In genomic region chr6:35674594-35674993, GRCh38 we compare ENCODE assay signal across 17 cellular contexts. TPM values are rescaled to one million over a fixed set of nuclear protein-coding genes. Genes with fewer than 3 reads are reported as not detected.
A peak's percentile ranks its signal among the peaks of the same experiment; 100 is the strongest.
DNase-seq lines count a peak whose midpoint lies in the region; ATAC-seq and TF ChIP-seq lines count a peak whose summit lies in the region.
"Had no signal": no experiment of that assay in that cellular context is flagged by ENCODE, and none has a peak within 500 bp of the region (broad histone marks: within the 10 kb centered on the region; RNA-seq: fewer than 3 reads in every experiment).

No MANE protein-coding gene starts in this region.

- ATAC-seq in CD8-positive, alpha-beta T cell, result no peak
- no peak for ATAC-seq in T-helper 17 cell
- peak; percentile 72 for ATAC-seq in left lung
- ATAC-seq in GM21390 (IDR thresholded peaks at IDR 0.05; ENCODE audit: unreplicated experiment), result no peak
- ATAC-seq in GM21360 (IDR thresholded peaks at IDR 0.05; ENCODE audit: unreplicated experiment), result no peak
- ATAC-seq: HCT116 had no signal

- H3K9me3 ChIP-seq in CD8-positive, alpha-beta T cell (ENCODE audit: low read length), result no peaks in the 10 kb centered on the region
- no peaks in the 10 kb centered on the region for H3K9me3 ChIP-seq in T-helper 17 cell (ENCODE audit: control insufficient read depth, low read length, poor library complexity, severe bottlenecking)
- H3K9me3 ChIP-seq in left lung, result no peaks in the 10 kb centered on the region

- CTCF ChIA-PET in CD8-positive, alpha-beta T cell (lab: Charles Lee), result interaction anchor here (1.2 to 1.9 kb wide), 5 partner anchors 9 to 64 kb away, joined by 3 to 11 read pairs (median 5); partner anchors contain the start of gene ARMC12

- H3K36me3 Mint-ChIP-seq in T-helper 2 cell treated with Interferon-gamma antibody and Interleukin-4, amounts not matched to agents 5 μg/mL and 100 μg/mL, for 36 hours (ENCODE audit: low read depth), result peaks cover 19% of the 10 kb centered on the region
- H3K36me3 Mint-ChIP-seq in CD8-positive, alpha-beta T cell, result peaks cover 31% of the 10 kb centered on the region
- peaks cover 6% of the 10 kb centered on the region for H3K36me3 Mint-ChIP-seq in T-helper 17 cell (ENCODE audit: low read depth)
- H3K36me3 Mint-ChIP-seq: type B pancreatic cell had no signal

- H3K9me3 Mint-ChIP-seq in T-helper 2 cell treated with Interferon-gamma antibody and Interleukin-4, amounts not matched to agents 5 μg/mL and 100 μg/mL, for 36 hours, result no peaks in the 10 kb centered on the region
- peaks cover 2% of the 10 kb centered on the region for H3K9me3 Mint-ChIP-seq in CD8-positive, alpha-beta T cell
- H3K9me3 Mint-ChIP-seq: type B pancreatic cell had no signal

- no peak overlapping the region for H3K4me3 ChIP-seq in CD8-positive, alpha-beta T cell (ENCODE audit: low read depth, low read length)
- H3K4me3 ChIP-seq in left lung, result no peak overlapping the region

- intact Hi-C loops in CD8-positive, alpha-beta T cell (cut with DNase I, micrococcal nuclease), result loop anchor here in 1 of 2 experiments (1.0 kb wide), 1 partner anchor 9 kb away; no protein-coding TSS in a partner anchor
- intact Hi-C loops in left lung (cut with DNase I), result no loop called here

- H3K27me3 Mint-ChIP-seq in T-helper 2 cell treated with Interferon-gamma antibody and Interleukin-4, amounts not matched to agents 5 μg/mL and 100 μg/mL, for 36 hours (ENCODE audit: low read depth), result no peaks in the 10 kb centered on the region
- no peaks in the 10 kb centered on the region for H3K27me3 Mint-ChIP-seq in CD8-positive, alpha-beta T cell (ENCODE audit: low read depth)
- H3K27me3 Mint-ChIP-seq in T-helper 17 cell, result no peaks in the 10 kb centered on the region
- H3K27me3 Mint-ChIP-seq: type B pancreatic cell had no signal

- peaks cover 9% of the 10 kb centered on the region for H3K36me3 ChIP-seq in CD8-positive, alpha-beta T cell (ENCODE audit: insufficient read depth, low read length)
- H3K36me3 ChIP-seq in left lung, result peaks cover 0 to 29% of the 10 kb centered on the region in 2 donors

- peaks cover 61% of the 10 kb centered on the region for H3K4me1 Mint-ChIP-seq in T-helper 2 cell treated with Interferon-gamma antibody and Interleukin-4, amounts not matched to agents 5 μg/mL and 100 μg/mL, for 36 hours (ENCODE audit: low read depth)
- peaks cover 73% of the 10 kb centered on the region for H3K4me1 Mint-ChIP-seq in CD8-positive, alpha-beta T cell (ENCODE audit: low read depth)
- H3K4me1 Mint-ChIP-seq in T-helper 17 cell, result peaks cover 53% of the 10 kb centered on the region

- peak overlapping the region; percentile 10 for H3K27ac Mint-ChIP-seq in T-helper 2 cell treated with Interferon-gamma antibody and Interleukin-4, amounts not matched to agents 5 μg/mL and 100 μg/mL, for 36 hours
- H3K27ac Mint-ChIP-seq in CD8-positive, alpha-beta T cell, result peak overlapping the region; percentile 89
- peak overlapping the region; percentile 86 for H3K27ac Mint-ChIP-seq in T-helper 17 cell
- H3K27ac Mint-ChIP-seq: type B pancreatic cell had no signal

- no peaks in the 10 kb centered on the region for H3K27me3 ChIP-seq in CD8-positive, alpha-beta T cell (ENCODE audit: insufficient read depth, low read length)
- H3K27me3 ChIP-seq in left lung, result no peaks in the 10 kb centered on the region

- peaks cover 73% of the 10 kb centered on the region for H3K4me1 ChIP-seq in CD8-positive, alpha-beta T cell (ENCODE audit: insufficient read depth, low read length)
- H3K4me1 ChIP-seq in left lung, result peaks cover 21 to 93% of the 10 kb centered on the region in 2 donors

- TF ChIP-seq CTCF in CD8-positive, alpha-beta T cell (IDR thresholded peaks at IDR 0.05), result no peak
- no peak for TF ChIP-seq CTCF in left lung (IDR thresholded peaks at IDR 0.05)

- POLR2A ChIA-PET in CD8-positive, alpha-beta T cell (lab: Charles Lee), result interaction anchor here (0.8 to 2.4 kb wide), 3 partner anchors 11 to 75 kb away, joined by 3 to 5 read pairs (median 4); no protein-coding TSS in a partner anchor

- no peak overlapping the region for H3K27ac ChIP-seq in CD8-positive, alpha-beta T cell (ENCODE audit: low read depth, low read length)
- H3K27ac ChIP-seq in left lung, result peak overlapping the region in 1 of 2 donors; percentile 10

- no peak overlapping the region for H3K4me3 Mint-ChIP-seq in T-helper 2 cell treated with Interferon-gamma antibody and Interleukin-4, amounts not matched to agents 5 μg/mL and 100 μg/mL, for 36 hours
- no peak overlapping the region for H3K4me3 Mint-ChIP-seq in CD8-positive, alpha-beta T cell
- H3K4me3 Mint-ChIP-seq in T-helper 17 cell, result peak overlapping the region; percentile 19
- H3K4me3 Mint-ChIP-seq: type B pancreatic cell had no signal

- no peak for DNase-seq in T-helper 2 cell treated with Interferon-gamma antibody and Interleukin-4, amounts not matched to agents 5 μg/mL and 100 μg/mL, for 36 hours (ENCODE audit: low spot score)
- no peak for DNase-seq in T-helper 2 cell
- DNase-seq in CD8-positive, alpha-beta T cell, result no peak
- no peak for DNase-seq in T-helper 17 cell
- no peak for DNase-seq in left lung
- DNase-seq in AG20443 (ENCODE audit: low spot score), result no peak
- DNase-seq: activated CD4-positive, CD25-positive, alpha-beta regulatory T cell; amygdala; hypothalamus; KG1; NCI-H226; retina; SIG-M5 had no signal

RNA-seq across cellular contexts. Expression of gene FKBP5, which starts 14.1 kb away (rescaled TPM):
- 10 to 100 TPM; 25.7 to 27.1 TPM for total RNA-seq in CD8-positive, alpha-beta T cell
- total RNA-seq in T-helper 17 cell (10 to 100 TPM; 53.3 to 60.8 TPM), left lung (100 to 1,000 TPM; 114 to 139 TPM)

Comparison
In these comparisons a context has a peak if more than half of its experiments do, and no peak if none do; other contexts are left out.
1. H3K27ac Mint-ChIP-seq: peak in every context shown above with its lines; median percentile 89 in CD8-positive, alpha-beta T cell; 86 in T-helper 17 cell; 10 in T-helper 2 cell treated with Interferon-gamma antibody and Interleukin-4, amounts not matched to agents 5 μg/mL and 100 μg/mL, for 36 hours.